8 cellular contexts compared by ENCODE assay signal in genomic region chr21:24150753-24151152, GRCh38.
"Had no signal": no experiment of that assay in that cellular context is flagged by ENCODE, and none has a peak within 500 bp of the region (broad histone marks: within the 10 kb centered on the region; RNA-seq: fewer than 3 reads in every experiment).

No MANE protein-coding gene starts in this region.

- H3K4me3 ChIP-seq: GM23248, HAP-1 had no signal

- H3K4me1 ChIP-seq: HAP-1 had no signal

- H3K36me3 ChIP-seq: HAP-1 had no signal

- H3K27ac ChIP-seq: GM23248, HL-60 had no signal

- ATAC-seq: HCT116 had no signal

- H2AFZ ChIP-seq: GM23248 had no signal

- H3K9ac ChIP-seq: GM23248 had no signal

- H3K9me3 ChIP-seq: HAP-1 had no signal

- DNase-seq: GM23248, GOT3, H7, HFFc6, KG1 had no signal
